In the genomic region with DNA sequence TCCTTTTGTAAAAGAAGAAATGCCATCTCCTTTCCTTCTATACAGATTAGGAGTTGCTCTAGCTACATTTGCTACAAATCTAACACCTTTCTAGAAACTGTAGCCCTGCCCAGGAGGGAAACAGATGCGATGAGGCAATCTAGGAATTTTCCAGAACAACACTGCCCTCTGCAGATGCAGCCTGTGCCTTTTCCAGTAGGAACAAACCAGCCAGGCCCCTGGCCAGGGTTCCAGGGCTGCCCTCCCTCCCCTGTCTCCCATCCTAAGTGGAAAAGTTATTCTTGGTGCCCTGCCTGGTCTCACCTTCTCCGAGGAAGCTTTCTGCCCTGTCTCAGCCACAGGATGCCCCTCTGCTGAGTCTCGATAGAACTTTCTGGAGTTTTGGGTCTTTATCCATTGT, we compare ENCODE assay signal across 1 cellular context.
A peak's percentile ranks its signal among the peaks of the same experiment; 100 is the strongest.
TF ChIP-seq lines count a peak whose summit lies in the region.

No MANE protein-coding gene starts in this region.

TF ChIP-seq in H1, 55 proteins besides CTCF, POLR2A, EP300 and RAD21:
- TF ChIP-seq CEBPB (IDR thresholded peaks at IDR 0.05; ENCODE audit: low read depth, low read length) (peak; percentile 80), ATF3 (IDR thresholded peaks at IDR 0.05; ENCODE audit: insufficient read depth, low read depth, low read length) (peak; percentile 71)
